Comparison of ENCODE assay signal across 16 cellular contexts in genomic region chr20:37968726-37969401, GRCh38.
DNase-seq lines count a peak whose midpoint lies in the region; ATAC-seq and TF ChIP-seq lines count a peak whose summit lies in the region.
"Had no signal": no experiment of that assay in that cellular context is flagged by ENCODE, and none has a peak within 500 bp of the region (broad histone marks: within the 10 kb centered on the region; RNA-seq: fewer than 3 reads in every experiment).

No MANE protein-coding gene starts in this region.

- H3K36me3 ChIP-seq in MG63: no peaks in the 10 kb centered on the region
- H3K36me3 ChIP-seq in mucosa of descending colon (ENCODE audit: low read depth): no peaks in the 10 kb centered on the region

- H3K27me3 ChIP-seq in MG63: peaks cover 14% of the 10 kb centered on the region
- H3K27me3 ChIP-seq: dorsolateral prefrontal cortex had no signal

- peaks cover 25% of the 10 kb centered on the region for H3K9me3 ChIP-seq in MG63
- peaks cover 5% of the 10 kb centered on the region for H3K9me3 ChIP-seq in mucosa of descending colon

- DNase-seq in COR-L47 (lab: John Stamatoyannopoulos, UW) (peak; percentile 11), MG63 (peak; percentile 42), NCI-H748 treated with DMSO at 0.1 percent for 48 hours (lab: John Stamatoyannopoulos, UW) (peak; percentile 63), fibroblast of mammary gland (ENCODE audit: low read depth) (peak; percentile 11), mucosa of descending colon (no peak)
- no peak for DNase-seq in activated CD4-positive, alpha-beta T cell treated with anti-CD3 and anti-CD28 coated beads, Interleukin-2, amount 50 U/mL, for 4 hours
- DNase-seq: activated CD4-positive, alpha-beta memory T cell treated with anti-CD3 and anti-CD28 coated beads, Interleukin-2, amount 10 ng/mL, durations not matched to agents 7 days and 5 days; dorsolateral prefrontal cortex; KG1; left cardiac atrium; T-cell had no signal

- H3K4me3 ChIP-seq in MG63 (no peak overlapping the region), fibroblast of mammary gland (ENCODE audit: control insufficient read depth, low read depth, low read length) (no peak overlapping the region), mucosa of descending colon (no peak overlapping the region)
- H3K4me3 ChIP-seq: dorsolateral prefrontal cortex had no signal

- intact Hi-C loops in mucosa of descending colon (cut with DNase I, micrococcal nuclease): no loop called here

- H3K4me1 ChIP-seq in mucosa of descending colon (ENCODE audit: low read depth): no peaks in the 10 kb centered on the region

- no peak for ATAC-seq in HG03457 (IDR thresholded peaks at IDR 0.05; ENCODE audit: unreplicated experiment)
- ATAC-seq in GM19328 (IDR thresholded peaks at IDR 0.05; ENCODE audit: unreplicated experiment): no peak
- ATAC-seq in mucosa of descending colon: no peak
- ATAC-seq: CD8-positive, alpha-beta T cell; HCT116; left cardiac atrium; stimulated activated memory B cell treated with anti-CD40 and anti-IgM and Interleukin-4, amounts not matched to agents 10 μg/mL and 1 μg/mL and 100 μg/mL, for 72 hours; T-cell had no signal

- no peak for TF ChIP-seq CTCF in fibroblast of mammary gland (conservative IDR thresholded peaks at IDR 0.05; ENCODE audit: control insufficient read depth, insufficient read depth, low read depth, low read length)
- TF ChIP-seq CTCF in mucosa of descending colon (IDR thresholded peaks at IDR 0.05): no peak

Comparison
In these comparisons a context has a peak if more than half of its experiments do, and no peak if none do; other contexts are left out.
1. DNase-seq: peak in COR-L47 (single experiment), MG63 (single experiment), NCI-H748 treated with DMSO at 0.1 percent for 48 hours (single experiment) and fibroblast of mammary gland (single experiment); none in mucosa of descending colon (0 of 3) and activated CD4-positive, alpha-beta T cell treated with anti-CD3 and anti-CD28 coated beads, Interleukin-2, amount 50 U/mL, for 4 hours (0 of 2).